ENCODE assay signal across 30 cellular contexts in genomic region chr10:123269675-123270074, GRCh38.
"Had no signal": no experiment of that assay in that cellular context is flagged by ENCODE, and none has a peak within 500 bp of the region (broad histone marks: within the 10 kb centered on the region; RNA-seq: fewer than 3 reads in every experiment).

No MANE protein-coding gene starts in this region.

- H2AFZ ChIP-seq: neural progenitor cell, parathyroid adenoma had no signal

- H3K4me2 ChIP-seq: neural progenitor cell, smooth muscle cell had no signal

- ATAC-seq: activated CD4-positive, alpha-beta T cell treated with anti-CD3 and anti-CD28 coated beads for 36 hours; effector memory CD8-positive, alpha-beta T cell; natural killer cell; psoas muscle; stimulated activated memory B cell treated with anti-CD40 and anti-IgM and Interleukin-4, amounts not matched to agents 10 μg/mL and 1 μg/mL and 100 μg/mL, for 72 hours; stimulated activated naive CD8-positive, alpha-beta T cell treated with anti-CD3 and anti-CD28 coated beads, Interleukin-15, amount 100 ng/mL, for 72 hours had no signal

- H3K79me2 ChIP-seq: parathyroid adenoma had no signal

- H3K4me3 ChIP-seq: lower lobe of right lung, neural progenitor cell, psoas muscle, sigmoid colon, smooth muscle cell, uterus had no signal

- H3K4me1 ChIP-seq: lower lobe of right lung, parathyroid adenoma, psoas muscle, sigmoid colon, uterus had no signal

- H3K27me3 ChIP-seq: neural progenitor cell, uterus had no signal

- H3K9me3 ChIP-seq: lower lobe of right lung, psoas muscle, sigmoid colon, uterus had no signal

- H3K27ac ChIP-seq: lower lobe of right lung, neural progenitor cell, parathyroid adenoma, psoas muscle, sigmoid colon, uterus had no signal

- DNase-seq: activated CD4-positive, alpha-beta T cell treated with anti-CD3 and anti-CD28 coated beads for 36 hours; activated CD4-positive, CD25-positive, alpha-beta regulatory T cell; activated effector memory CD4-positive, alpha-beta T cell treated with Interleukin-2 at 50 U/mL for 16 hours; activated naive CD4-positive, alpha-beta T cell treated with anti-CD3 and anti-CD28 coated beads, Interleukin-2, amount 10 ng/mL, durations not matched to agents 7 days and 5 days; activated naive CD8-positive, alpha-beta T cell treated with anti-CD3 and anti-CD28 coated beads, Interleukin-2, amount 10 ng/mL, durations not matched to agents 7 days and 5 days; activated T-cell treated with anti-CD3 and anti-CD28 coated beads for 4 hours; amniotic stem cell; caudate nucleus; cortex of kidney; effector memory CD8-positive, alpha-beta T cell; erythroblast; head of caudate nucleus; hippocampal formation; kidney; lower lobe of right lung; mesenchymal stem cell; natural killer cell; occipital lobe; psoas muscle; sigmoid colon; stimulated activated CD4-positive, alpha-beta T cell treated with anti-CD3 and anti-CD28 coated beads, Interleukin-1b, Interleukin-23, amount 100 ng/mL, for 48 hours; stimulated activated CD4-positive, alpha-beta T cell treated with anti-CD3 and anti-CD28 coated beads, Interleukin-4, amount 100 ng/mL, for 4 hours; stimulated activated CD8-positive, alpha-beta memory T cell treated with anti-CD3 and anti-CD28 coated beads, Interleukin-4, amount 100 ng/mL, for 48 hours; stimulated activated naive CD8-positive, alpha-beta T cell treated with anti-CD3 and anti-CD28 coated beads, Interleukin-15, amount 100 ng/mL, for 72 hours; substantia nigra; uterus had no signal

- H3K36me3 ChIP-seq: lower lobe of right lung, neural progenitor cell, sigmoid colon, uterus had no signal

- H3K9ac ChIP-seq: neural progenitor cell, parathyroid adenoma had no signal
